Comparison of ENCODE assay signal across 1 cellular context in the genomic region with DNA sequence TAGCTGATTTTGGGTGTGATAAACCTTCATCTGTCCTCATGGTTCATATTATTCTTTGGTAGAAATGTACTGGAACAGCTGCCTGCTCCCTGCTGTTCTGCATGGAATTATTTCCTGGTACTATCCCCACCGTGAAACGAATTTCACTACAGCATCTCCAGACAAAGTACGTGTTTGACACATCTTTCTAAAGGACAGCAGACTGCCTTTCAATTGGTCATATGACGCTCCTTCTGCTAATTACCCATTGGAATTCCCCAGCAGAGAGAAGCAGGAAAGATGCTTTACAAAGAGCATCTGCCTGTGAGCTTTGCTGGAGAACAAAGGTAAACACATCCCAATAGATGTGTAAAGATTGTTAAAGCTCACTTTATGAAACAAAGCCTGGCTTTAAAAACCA.
TF ChIP-seq lines count a peak whose summit lies in the region.

No MANE protein-coding gene starts in this region.

TF ChIP-seq in GM23338, 12 proteins besides CTCF, POLR2A, EP300 and RAD21:
- TF ChIP-seq, protein P1, sequence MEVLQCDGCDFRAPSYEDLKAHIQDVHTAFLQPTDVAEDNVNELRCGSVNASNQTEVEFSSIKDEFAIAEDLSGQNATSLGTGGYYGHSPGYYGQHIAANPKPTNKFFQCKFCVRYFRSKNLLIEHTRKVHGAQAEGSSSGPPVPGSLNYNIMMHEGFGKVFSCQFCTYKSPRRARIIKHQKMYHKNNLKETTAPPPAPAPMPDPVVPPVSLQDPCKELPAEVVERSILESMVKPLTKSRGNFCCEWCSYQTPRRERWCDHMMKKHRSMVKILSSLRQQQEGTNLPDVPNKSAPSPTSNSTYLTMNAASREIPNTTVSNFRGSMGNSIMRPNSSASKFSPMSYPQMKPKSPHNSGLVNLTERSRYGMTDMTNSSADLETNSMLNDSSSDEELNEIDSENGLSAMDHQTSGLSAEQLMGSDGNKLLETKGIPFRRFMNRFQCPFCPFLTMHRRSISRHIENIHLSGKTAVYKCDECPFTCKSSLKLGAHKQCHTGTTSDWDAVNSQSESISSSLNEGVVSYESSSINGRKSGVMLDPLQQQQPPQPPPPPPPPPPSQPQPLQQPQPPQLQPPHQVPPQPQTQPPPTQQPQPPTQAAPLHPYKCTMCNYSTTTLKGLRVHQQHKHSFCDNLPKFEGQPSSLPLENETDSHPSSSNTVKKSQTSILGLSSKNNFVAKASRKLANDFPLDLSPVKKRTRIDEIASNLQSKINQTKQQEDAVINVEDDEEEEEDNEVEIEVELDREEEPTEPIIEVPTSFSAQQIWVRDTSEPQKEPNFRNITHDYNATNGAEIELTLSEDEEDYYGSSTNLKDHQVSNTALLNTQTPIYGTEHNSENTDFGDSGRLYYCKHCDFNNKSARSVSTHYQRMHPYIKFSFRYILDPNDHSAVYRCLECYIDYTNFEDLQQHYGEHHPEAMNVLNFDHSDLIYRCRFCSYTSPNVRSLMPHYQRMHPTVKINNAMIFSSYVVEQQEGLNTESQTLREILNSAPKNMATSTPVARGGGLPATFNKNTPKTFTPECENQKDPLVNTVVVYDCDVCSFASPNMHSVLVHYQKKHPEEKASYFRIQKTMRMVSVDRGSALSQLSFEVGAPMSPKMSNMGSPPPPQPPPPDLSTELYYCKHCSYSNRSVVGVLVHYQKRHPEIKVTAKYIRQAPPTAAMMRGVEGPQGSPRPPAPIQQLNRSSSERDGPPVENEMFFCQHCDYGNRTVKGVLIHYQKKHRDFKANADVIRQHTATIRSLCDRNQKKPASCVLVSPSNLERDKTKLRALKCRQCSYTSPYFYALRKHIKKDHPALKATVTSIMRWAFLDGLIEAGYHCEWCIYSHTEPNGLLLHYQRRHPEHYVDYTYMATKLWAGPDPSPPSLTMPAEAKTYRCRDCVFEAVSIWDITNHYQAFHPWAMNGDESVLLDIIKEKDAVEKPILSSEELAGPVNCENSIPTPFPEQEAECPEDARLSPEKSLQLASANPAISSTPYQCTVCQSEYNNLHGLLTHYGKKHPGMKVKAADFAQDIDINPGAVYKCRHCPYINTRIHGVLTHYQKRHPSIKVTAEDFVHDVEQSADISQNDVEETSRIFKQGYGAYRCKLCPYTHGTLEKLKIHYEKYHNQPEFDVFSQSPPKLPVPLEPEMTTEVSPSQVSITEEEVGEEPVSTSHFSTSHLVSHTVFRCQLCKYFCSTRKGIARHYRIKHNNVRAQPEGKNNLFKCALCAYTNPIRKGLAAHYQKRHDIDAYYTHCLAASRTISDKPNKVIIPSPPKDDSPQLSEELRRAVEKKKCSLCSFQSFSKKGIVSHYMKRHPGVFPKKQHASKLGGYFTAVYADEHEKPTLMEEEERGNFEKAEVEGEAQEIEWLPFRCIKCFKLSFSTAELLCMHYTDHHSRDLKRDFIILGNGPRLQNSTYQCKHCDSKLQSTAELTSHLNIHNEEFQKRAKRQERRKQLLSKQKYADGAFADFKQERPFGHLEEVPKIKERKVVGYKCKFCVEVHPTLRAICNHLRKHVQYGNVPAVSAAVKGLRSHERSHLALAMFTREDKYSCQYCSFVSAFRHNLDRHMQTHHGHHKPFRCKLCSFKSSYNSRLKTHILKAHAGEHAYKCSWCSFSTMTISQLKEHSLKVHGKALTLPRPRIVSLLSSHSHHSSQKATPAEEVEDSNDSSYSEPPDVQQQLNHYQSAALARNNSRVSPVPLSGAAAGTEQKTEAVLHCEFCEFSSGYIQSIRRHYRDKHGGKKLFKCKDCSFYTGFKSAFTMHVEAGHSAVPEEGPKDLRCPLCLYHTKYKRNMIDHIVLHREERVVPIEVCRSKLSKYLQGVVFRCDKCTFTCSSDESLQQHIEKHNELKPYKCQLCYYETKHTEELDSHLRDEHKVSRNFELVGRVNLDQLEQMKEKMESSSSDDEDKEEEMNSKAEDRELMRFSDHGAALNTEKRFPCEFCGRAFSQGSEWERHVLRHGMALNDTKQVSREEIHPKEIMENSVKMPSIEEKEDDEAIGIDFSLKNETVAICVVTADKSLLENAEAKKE (CRISPR knock-in tag; IDR thresholded peaks at IDR 0.05), result no peak
- no peak for TF ChIP-seq NANOG (IDR thresholded peaks at IDR 0.05; ENCODE audit: borderline replicate concordance)
- TF ChIP-seq STAT1 (IDR thresholded peaks at IDR 0.05; ENCODE audit: unreplicated experiment), result no peak
- no peak for TF ChIP-seq POLR2AphosphoS5 (IDR thresholded peaks at IDR 0.05; ENCODE audit: low read depth)
- peak; percentile 52 for TF ChIP-seq CREB1 (CRISPR knock-in tag; IDR thresholded peaks at IDR 0.05; ENCODE audit: low read depth)
- TF ChIP-seq, protein P2, sequence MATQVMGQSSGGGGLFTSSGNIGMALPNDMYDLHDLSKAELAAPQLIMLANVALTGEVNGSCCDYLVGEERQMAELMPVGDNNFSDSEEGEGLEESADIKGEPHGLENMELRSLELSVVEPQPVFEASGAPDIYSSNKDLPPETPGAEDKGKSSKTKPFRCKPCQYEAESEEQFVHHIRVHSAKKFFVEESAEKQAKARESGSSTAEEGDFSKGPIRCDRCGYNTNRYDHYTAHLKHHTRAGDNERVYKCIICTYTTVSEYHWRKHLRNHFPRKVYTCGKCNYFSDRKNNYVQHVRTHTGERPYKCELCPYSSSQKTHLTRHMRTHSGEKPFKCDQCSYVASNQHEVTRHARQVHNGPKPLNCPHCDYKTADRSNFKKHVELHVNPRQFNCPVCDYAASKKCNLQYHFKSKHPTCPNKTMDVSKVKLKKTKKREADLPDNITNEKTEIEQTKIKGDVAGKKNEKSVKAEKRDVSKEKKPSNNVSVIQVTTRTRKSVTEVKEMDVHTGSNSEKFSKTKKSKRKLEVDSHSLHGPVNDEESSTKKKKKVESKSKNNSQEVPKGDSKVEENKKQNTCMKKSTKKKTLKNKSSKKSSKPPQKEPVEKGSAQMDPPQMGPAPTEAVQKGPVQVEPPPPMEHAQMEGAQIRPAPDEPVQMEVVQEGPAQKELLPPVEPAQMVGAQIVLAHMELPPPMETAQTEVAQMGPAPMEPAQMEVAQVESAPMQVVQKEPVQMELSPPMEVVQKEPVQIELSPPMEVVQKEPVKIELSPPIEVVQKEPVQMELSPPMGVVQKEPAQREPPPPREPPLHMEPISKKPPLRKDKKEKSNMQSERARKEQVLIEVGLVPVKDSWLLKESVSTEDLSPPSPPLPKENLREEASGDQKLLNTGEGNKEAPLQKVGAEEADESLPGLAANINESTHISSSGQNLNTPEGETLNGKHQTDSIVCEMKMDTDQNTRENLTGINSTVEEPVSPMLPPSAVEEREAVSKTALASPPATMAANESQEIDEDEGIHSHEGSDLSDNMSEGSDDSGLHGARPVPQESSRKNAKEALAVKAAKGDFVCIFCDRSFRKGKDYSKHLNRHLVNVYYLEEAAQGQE (IDR thresholded peaks at IDR 0.05; ENCODE audit: unreplicated experiment), result no peak
- TF ChIP-seq JUNB (IDR thresholded peaks at IDR 0.05; ENCODE audit: unreplicated experiment), result no peak
